1 cellular context compared by ENCODE assay signal in the genomic region with DNA sequence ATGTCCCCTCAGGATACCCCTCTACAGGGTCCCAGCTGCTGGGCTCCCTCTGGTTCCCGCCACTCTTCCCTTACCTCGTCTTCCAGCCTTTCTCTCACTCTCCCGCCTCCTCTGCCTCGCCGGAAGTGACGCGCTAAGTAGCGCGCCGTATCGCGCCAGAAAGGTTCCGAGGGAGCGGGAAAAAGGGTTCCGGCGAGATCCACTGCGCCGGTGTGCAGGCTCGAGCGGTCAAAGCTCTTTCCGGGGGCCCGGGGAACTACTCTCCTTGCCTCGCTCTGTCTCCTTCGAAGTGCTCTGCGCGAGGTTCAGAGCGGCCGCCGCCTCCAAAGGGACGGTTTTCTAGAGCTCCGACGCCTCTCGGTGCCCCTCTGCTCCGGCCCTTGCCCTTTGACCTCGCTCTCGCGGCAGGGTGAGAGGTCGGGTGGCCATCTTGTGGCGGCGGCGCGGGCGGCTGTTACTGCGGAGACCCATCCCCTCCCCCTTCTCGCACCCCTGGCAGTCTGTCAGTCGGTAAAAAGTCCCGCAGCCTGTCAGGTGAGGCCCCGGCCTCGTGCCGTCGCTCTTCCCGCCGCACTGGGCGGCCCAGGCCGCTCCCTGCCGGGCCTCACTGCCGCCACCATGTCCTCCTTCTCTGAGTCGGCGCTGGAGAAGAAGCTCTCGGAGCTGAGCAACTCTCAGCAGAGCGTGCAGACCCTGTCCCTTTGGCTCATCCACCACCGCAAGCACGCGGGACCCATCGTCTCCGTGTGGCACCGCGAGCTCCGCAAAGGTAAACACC.
TF ChIP-seq lines count a peak whose summit lies in the region.

A gene with protein sequence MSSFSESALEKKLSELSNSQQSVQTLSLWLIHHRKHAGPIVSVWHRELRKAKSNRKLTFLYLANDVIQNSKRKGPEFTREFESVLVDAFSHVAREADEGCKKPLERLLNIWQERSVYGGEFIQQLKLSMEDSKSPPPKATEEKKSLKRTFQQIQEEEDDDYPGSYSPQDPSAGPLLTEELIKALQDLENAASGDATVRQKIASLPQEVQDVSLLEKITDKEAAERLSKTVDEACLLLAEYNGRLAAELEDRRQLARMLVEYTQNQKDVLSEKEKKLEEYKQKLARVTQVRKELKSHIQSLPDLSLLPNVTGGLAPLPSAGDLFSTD (plus strand): TSS at position 417 of the 778 bp plus-strand sequence. CDS start 202 bp downstream, at position 619.
A gene (minus strand): TSS at position 127 of the 778 bp plus-strand sequence. CDS start 19,640 bp downstream, outside the sequence.

TF ChIP-seq in K562, 482 proteins besides CTCF, POLR2A, EP300 and RAD21 (continued from another document and continues in another):
- TF ChIP-seq, protein P1, sequence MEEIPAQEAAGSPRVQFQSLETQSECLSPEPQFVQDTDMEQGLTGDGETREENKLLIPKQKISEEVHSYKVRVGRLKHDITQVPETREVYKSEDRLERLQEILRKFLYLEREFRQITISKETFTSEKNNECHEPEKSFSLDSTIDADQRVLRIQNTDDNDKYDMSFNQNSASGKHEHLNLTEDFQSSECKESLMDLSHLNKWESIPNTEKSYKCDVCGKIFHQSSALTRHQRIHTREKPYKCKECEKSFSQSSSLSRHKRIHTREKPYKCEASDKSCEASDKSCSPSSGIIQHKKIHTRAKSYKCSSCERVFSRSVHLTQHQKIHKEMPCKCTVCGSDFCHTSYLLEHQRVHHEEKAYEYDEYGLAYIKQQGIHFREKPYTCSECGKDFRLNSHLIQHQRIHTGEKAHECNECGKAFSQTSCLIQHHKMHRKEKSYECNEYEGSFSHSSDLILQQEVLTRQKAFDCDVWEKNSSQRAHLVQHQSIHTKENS (CRISPR knock-in tag; IDR thresholded peaks at IDR 0.05), result no peak
- TF ChIP-seq, protein P2, sequence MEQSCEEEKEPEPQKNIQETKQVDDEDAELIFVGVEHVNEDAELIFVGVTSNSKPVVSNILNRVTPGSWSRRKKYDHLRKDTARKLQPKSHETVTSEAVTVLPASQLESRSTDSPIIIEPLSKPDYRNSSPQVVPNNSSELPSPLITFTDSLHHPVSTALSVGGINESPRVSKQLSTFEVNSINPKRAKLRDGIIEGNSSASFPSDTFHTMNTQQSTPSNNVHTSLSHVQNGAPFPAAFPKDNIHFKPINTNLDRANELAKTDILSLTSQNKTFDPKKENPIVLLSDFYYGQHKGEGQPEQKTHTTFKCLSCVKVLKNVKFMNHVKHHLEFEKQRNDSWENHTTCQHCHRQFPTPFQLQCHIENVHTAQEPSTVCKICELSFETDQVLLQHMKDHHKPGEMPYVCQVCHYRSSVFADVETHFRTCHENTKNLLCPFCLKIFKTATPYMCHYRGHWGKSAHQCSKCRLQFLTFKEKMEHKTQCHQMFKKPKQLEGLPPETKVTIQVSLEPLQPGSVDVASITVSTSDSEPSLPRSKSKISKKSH (CRISPR knock-in tag; IDR thresholded peaks at IDR 0.05), result no peak
- TF ChIP-seq, protein P3, sequence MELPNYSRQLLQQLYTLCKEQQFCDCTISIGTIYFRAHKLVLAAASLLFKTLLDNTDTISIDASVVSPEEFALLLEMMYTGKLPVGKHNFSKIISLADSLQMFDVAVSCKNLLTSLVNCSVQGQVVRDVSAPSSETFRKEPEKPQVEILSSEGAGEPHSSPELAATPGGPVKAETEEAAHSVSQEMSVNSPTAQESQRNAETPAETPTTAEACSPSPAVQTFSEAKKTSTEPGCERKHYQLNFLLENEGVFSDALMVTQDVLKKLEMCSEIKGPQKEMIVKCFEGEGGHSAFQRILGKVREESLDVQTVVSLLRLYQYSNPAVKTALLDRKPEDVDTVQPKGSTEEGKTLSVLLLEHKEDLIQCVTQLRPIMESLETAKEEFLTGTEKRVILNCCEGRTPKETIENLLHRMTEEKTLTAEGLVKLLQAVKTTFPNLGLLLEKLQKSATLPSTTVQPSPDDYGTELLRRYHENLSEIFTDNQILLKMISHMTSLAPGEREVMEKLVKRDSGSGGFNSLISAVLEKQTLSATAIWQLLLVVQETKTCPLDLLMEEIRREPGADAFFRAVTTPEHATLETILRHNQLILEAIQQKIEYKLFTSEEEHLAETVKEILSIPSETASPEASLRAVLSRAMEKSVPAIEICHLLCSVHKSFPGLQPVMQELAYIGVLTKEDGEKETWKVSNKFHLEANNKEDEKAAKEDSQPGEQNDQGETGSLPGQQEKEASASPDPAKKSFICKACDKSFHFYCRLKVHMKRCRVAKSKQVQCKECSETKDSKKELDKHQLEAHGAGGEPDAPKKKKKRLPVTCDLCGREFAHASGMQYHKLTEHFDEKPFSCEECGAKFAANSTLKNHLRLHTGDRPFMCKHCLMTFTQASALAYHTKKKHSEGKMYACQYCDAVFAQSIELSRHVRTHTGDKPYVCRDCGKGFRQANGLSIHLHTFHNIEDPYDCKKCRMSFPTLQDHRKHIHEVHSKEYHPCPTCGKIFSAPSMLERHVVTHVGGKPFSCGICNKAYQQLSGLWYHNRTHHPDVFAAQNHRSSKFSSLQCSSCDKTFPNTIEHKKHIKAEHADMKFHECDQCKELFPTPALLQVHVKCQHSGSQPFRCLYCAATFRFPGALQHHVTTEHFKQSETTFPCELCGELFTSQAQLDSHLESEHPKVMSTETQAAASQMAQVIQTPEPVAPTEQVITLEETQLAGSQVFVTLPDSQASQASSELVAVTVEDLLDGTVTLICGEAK (IDR thresholded peaks at IDR 0.05), result peak; percentile 95
- TF ChIP-seq, protein P3 (CRISPR knock-in tag; IDR thresholded peaks at IDR 0.05), result no peak
- TF ChIP-seq PHB2 (IDR thresholded peaks at IDR 0.05; ENCODE audit: low read depth), result no peak
- TF ChIP-seq NR3C1 (CRISPR knock-in tag; IDR thresholded peaks at IDR 0.05), result no peak
- TF ChIP-seq, protein P4, sequence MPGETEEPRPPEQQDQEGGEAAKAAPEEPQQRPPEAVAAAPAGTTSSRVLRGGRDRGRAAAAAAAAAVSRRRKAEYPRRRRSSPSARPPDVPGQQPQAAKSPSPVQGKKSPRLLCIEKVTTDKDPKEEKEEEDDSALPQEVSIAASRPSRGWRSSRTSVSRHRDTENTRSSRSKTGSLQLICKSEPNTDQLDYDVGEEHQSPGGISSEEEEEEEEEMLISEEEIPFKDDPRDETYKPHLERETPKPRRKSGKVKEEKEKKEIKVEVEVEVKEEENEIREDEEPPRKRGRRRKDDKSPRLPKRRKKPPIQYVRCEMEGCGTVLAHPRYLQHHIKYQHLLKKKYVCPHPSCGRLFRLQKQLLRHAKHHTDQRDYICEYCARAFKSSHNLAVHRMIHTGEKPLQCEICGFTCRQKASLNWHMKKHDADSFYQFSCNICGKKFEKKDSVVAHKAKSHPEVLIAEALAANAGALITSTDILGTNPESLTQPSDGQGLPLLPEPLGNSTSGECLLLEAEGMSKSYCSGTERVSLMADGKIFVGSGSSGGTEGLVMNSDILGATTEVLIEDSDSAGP (CRISPR knock-in tag; IDR thresholded peaks at IDR 0.05), result no peak
- no peak for TF ChIP-seq STAT5A (IDR thresholded peaks at IDR 0.05; ENCODE audit: borderline replicate concordance, low read length)
- TF ChIP-seq, protein P5, sequence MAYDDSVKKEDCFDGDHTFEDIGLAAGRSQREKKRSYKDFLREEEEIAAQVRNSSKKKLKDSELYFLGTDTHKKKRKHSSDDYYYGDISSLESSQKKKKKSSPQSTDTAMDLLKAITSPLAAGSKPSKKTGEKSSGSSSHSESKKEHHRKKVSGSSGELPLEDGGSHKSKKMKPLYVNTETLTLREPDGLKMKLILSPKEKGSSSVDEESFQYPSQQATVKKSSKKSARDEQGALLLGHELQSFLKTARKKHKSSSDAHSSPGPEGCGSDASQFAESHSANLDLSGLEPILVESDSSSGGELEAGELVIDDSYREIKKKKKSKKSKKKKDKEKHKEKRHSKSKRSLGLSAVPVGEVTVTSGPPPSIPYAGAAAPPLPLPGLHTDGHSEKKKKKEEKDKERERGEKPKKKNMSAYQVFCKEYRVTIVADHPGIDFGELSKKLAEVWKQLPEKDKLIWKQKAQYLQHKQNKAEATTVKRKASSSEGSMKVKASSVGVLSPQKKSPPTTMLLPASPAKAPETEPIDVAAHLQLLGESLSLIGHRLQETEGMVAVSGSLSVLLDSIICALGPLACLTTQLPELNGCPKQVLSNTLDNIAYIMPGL (CRISPR knock-in tag; IDR thresholded peaks at IDR 0.05), result peak; percentile 67; the same call in 1 of the 2 replicates
- TF ChIP-seq, protein P6, sequence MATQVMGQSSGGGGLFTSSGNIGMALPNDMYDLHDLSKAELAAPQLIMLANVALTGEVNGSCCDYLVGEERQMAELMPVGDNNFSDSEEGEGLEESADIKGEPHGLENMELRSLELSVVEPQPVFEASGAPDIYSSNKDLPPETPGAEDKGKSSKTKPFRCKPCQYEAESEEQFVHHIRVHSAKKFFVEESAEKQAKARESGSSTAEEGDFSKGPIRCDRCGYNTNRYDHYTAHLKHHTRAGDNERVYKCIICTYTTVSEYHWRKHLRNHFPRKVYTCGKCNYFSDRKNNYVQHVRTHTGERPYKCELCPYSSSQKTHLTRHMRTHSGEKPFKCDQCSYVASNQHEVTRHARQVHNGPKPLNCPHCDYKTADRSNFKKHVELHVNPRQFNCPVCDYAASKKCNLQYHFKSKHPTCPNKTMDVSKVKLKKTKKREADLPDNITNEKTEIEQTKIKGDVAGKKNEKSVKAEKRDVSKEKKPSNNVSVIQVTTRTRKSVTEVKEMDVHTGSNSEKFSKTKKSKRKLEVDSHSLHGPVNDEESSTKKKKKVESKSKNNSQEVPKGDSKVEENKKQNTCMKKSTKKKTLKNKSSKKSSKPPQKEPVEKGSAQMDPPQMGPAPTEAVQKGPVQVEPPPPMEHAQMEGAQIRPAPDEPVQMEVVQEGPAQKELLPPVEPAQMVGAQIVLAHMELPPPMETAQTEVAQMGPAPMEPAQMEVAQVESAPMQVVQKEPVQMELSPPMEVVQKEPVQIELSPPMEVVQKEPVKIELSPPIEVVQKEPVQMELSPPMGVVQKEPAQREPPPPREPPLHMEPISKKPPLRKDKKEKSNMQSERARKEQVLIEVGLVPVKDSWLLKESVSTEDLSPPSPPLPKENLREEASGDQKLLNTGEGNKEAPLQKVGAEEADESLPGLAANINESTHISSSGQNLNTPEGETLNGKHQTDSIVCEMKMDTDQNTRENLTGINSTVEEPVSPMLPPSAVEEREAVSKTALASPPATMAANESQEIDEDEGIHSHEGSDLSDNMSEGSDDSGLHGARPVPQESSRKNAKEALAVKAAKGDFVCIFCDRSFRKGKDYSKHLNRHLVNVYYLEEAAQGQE (CRISPR knock-in tag; IDR thresholded peaks at IDR 0.05; ENCODE audit: low read depth), result no peak
- no peak for TF ChIP-seq TRIM28 (IDR thresholded peaks at IDR 0.05)
- no peak for TF ChIP-seq RBM15 (IDR thresholded peaks at IDR 0.05; ENCODE audit: insufficient read depth, low read length)
- TF ChIP-seq HNRNPLL (IDR thresholded peaks at IDR 0.05; ENCODE audit: low read depth, low read length, poor library complexity, severe bottlenecking), result peak; percentile 48
- no peak for TF ChIP-seq CCAR2 (IDR thresholded peaks at IDR 0.05; ENCODE audit: low read depth, low read length)
- no peak for TF ChIP-seq KDM4B (IDR thresholded peaks at IDR 0.05; ENCODE audit: borderline replicate concordance in 2 of 2, low read depth in 1 of 2)
- TF ChIP-seq DNMT1 (IDR thresholded peaks at IDR 0.05), result no peak
- TF ChIP-seq RCOR1 (IDR thresholded peaks at IDR 0.05; ENCODE audit: borderline replicate concordance in 1 of 2, low read depth in 2 of 2, low read length in 2 of 2), result no peak
- TF ChIP-seq, protein P7, sequence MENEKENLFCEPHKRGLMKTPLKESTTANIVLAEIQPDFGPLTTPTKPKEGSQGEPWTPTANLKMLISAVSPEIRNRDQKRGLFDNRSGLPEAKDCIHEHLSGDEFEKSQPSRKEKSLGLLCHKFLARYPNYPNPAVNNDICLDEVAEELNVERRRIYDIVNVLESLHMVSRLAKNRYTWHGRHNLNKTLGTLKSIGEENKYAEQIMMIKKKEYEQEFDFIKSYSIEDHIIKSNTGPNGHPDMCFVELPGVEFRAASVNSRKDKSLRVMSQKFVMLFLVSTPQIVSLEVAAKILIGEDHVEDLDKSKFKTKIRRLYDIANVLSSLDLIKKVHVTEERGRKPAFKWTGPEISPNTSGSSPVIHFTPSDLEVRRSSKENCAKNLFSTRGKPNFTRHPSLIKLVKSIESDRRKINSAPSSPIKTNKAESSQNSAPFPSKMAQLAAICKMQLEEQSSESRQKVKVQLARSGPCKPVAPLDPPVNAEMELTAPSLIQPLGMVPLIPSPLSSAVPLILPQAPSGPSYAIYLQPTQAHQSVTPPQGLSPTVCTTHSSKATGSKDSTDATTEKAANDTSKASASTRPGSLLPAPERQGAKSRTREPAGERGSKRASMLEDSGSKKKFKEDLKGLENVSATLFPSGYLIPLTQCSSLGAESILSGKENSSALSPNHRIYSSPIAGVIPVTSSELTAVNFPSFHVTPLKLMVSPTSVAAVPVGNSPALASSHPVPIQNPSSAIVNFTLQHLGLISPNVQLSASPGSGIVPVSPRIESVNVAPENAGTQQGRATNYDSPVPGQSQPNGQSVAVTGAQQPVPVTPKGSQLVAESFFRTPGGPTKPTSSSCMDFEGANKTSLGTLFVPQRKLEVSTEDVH (IDR thresholded peaks at IDR 0.05; ENCODE audit: low read depth, partially characterized antibody), result peak; percentile 97
- no peak for TF ChIP-seq ZNF316 (IDR thresholded peaks at IDR 0.05)
- peak; percentile 24; the same call in 1 of the 2 replicates for TF ChIP-seq NCOR1 (IDR thresholded peaks at IDR 0.05)
- TF ChIP-seq, protein P8, sequence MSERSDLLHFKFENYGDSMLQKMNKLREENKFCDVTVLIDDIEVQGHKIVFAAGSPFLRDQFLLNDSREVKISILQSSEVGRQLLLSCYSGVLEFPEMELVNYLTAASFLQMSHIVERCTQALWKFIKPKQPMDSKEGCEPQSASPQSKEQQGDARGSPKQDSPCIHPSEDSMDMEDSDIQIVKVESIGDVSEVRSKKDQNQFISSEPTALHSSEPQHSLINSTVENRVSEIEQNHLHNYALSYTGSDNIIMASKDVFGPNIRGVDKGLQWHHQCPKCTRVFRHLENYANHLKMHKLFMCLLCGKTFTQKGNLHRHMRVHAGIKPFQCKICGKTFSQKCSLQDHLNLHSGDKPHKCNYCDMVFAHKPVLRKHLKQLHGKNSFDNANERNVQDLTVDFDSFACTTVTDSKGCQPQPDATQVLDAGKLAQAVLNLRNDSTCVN (CRISPR knock-in tag; IDR thresholded peaks at IDR 0.05), result no peak
- TF ChIP-seq GABPA (tag; conservative IDR thresholded peaks at IDR 0.05; ENCODE audit: low read depth), result peak; percentile 99
